ENCODE assay signal across 22 cellular contexts in the genomic region with DNA sequence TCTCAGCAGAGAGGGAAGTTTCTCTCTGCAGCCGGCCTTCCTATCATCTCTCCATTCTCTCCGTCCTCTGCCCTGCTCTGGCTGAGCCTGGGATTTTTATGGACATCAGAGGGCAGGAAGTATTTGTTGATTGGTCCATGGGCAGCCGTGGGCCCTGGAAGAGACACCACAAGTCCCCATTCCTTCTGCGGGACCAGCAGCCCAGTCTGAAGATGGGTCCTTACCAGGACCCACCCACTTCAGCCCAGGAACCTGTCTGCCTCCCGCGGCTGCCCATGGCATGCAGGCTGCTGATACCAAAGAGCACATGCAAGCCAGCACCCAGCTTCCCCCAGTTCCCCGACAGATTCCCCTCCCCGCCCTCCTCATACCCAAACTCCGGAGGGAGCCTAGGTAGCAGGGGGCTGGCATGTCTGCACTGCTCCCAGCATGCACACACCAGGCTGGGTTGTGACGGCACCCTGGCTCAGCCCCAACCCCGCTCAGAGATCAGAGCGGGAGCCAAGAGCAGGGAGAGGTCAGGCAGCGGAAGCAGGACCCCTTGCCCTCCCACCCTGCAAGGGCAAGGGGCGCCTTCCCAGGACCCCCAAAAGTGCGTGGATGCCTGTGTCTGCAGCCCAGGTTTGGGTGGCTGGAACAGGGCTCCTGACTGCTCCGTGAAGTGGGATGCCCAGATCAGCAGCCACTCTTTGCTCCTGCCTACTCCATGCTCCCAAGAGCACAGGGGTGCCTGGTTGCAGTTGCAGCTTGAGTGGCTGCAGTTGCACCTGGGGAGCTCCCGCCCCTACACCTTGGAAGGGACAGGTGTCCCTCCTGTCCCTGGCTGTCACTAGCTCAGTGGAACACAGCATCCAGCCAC.
DNase-seq lines count a peak whose midpoint lies in the region; ATAC-seq, FAIRE-seq and TF ChIP-seq lines count a peak whose summit lies in the region.
"Had no signal": no experiment of that assay in that cellular context is flagged by ENCODE, and none has a peak within 500 bp of the region (broad histone marks: within the 10 kb centered on the region; RNA-seq: fewer than 3 reads in every experiment).

No MANE protein-coding gene starts in this region.

- no peaks in the 10 kb centered on the region for H3K4me1 ChIP-seq in gastroesophageal sphincter
- no peaks in the 10 kb centered on the region for H3K4me1 ChIP-seq in aorta (ENCODE audit: control insufficient read depth in 1 of 2, insufficient read depth in 2 of 2, low read length in 2 of 2)
- H3K4me1 ChIP-seq: BLaER1 had no signal

- H3K4me3 ChIP-seq in gastroesophageal sphincter (no peak overlapping the region), aorta (ENCODE audit: low read length in 2 of 2) (no peak overlapping the region)
- H3K4me3 ChIP-seq: BLaER1 had no signal

- TF ChIP-seq POLR2A in gastroesophageal sphincter (IDR thresholded peaks at IDR 0.05) (no peak), H54 (IDR thresholded peaks at IDR 0.05; ENCODE audit: low read depth, low read length) (no peak)

- no peaks in the 10 kb centered on the region for H3K27me3 Mint-ChIP-seq in activated T-cell treated with anti-CD3 and anti-CD28 coated beads, Interleukin-2, amount 50 U/mL, for 72 hours (ENCODE audit: low read depth)
- H3K27me3 Mint-ChIP-seq: CD4-positive, alpha-beta T cell; IgD-negative memory B cell had no signal

- H3K27me3 ChIP-seq in gastroesophageal sphincter (no peaks in the 10 kb centered on the region), aorta (ENCODE audit: control insufficient read depth in 1 of 2, insufficient read depth in 2 of 2, low read length in 1 of 2) (no peaks in the 10 kb centered on the region)
- H3K27me3 ChIP-seq: BLaER1 had no signal

- no peak overlapping the region for H3K4me3 Mint-ChIP-seq in activated T-cell treated with anti-CD3 and anti-CD28 coated beads, Interleukin-2, amount 50 U/mL, for 72 hours
- H3K4me3 Mint-ChIP-seq: CD4-positive, alpha-beta T cell; IgD-negative memory B cell had no signal

- H3K9me3 Mint-ChIP-seq in activated T-cell treated with anti-CD3 and anti-CD28 coated beads, Interleukin-2, amount 50 U/mL, for 72 hours: peaks cover 5 to 8% of the 10 kb centered on the region in 2 donors

- DNase-seq in NCI-H146 (lab: John Stamatoyannopoulos, UW): peak; percentile 1
- DNase-seq in NCI-H146 treated with DMSO at 0.1 percent for 48 hours (lab: John Stamatoyannopoulos, UW; ENCODE audit: unreplicated experiment): no peak
- DNase-seq in omental fat pad (ENCODE audit: low spot score): no peak
- DNase-seq in aorta: peak; percentile 32 to 57
- DNase-seq in activated T-cell treated with anti-CD3 and anti-CD28 coated beads, Interleukin-2, amount 50 U/mL, for 72 hours: no peak
- DNase-seq in H54 (ENCODE audit: insufficient read length, low spot score): no peak
- DNase-seq: ACHN; CD4-positive, alpha-beta T cell; COR-L47; DMS 273 treated with DMSO at 0.1 percent for 48 hours; DMS79 treated with DMSO at 0.1 percent for 48 hours; NCI-H187; NCI-H446; NCI-H526; Right ventricle myocardium superior had no signal

- H3K27ac ChIP-seq in gastroesophageal sphincter: no peak overlapping the region
- no peak overlapping the region for H3K27ac ChIP-seq in aorta (ENCODE audit: low read depth in 1 of 2, low read length in 2 of 2)
- H3K27ac ChIP-seq: 22Rv1, BLaER1 had no signal

- TF ChIP-seq CTCF in gastroesophageal sphincter (IDR thresholded peaks at IDR 0.05) (no peak), omental fat pad (IDR thresholded peaks at IDR 0.05) (no peak)

- no peaks in the 10 kb centered on the region for H3K4me1 Mint-ChIP-seq in activated T-cell treated with anti-CD3 and anti-CD28 coated beads, Interleukin-2, amount 50 U/mL, for 72 hours (ENCODE audit: low read depth)
- H3K4me1 Mint-ChIP-seq: IgD-negative memory B cell had no signal

- no peaks in the 10 kb centered on the region for H3K9me3 ChIP-seq in gastroesophageal sphincter
- no peaks in the 10 kb centered on the region for H3K9me3 ChIP-seq in aorta (ENCODE audit: control insufficient read depth, low read length)
- H3K9me3 ChIP-seq: BLaER1 had no signal

- ATAC-seq in gastroesophageal sphincter: peak; percentile 25
- peak; percentile 23 for ATAC-seq in omental fat pad (ENCODE audit: low FRiP score)
- ATAC-seq in aorta (ENCODE audit: low FRiP score): peak; percentile 38
- ATAC-seq in activated T-cell treated with anti-CD3 and anti-CD28 coated beads, Interleukin-2, amount 50 U/mL, for 72 hours (replicated peaks in 1 of 2): no peak
- ATAC-seq in HG03521 (IDR thresholded peaks at IDR 0.05; ENCODE audit: unreplicated experiment): no peak
- ATAC-seq: HCT116 had no signal

- WGBS in gastroesophageal sphincter (ENCODE audit: low coverage in 1 of 2), 2 donors: 85 to 88% methylated on average over 2 of the region's 17 CpGs
- WGBS in aorta, 2 donors: 86 to 87% methylated on average over 17 of the region's 17 CpGs

- FAIRE-seq in H54 (lab: Jason Lieb, UNC): no peak
- FAIRE-seq: RCC 7860 had no signal

- intact Hi-C loops in aorta (cut with DNase I): no loop called here

- no peak for TF ChIP-seq EP300 in gastroesophageal sphincter (IDR thresholded peaks at IDR 0.05)

- H3K36me3 Mint-ChIP-seq in activated T-cell treated with anti-CD3 and anti-CD28 coated beads, Interleukin-2, amount 50 U/mL, for 72 hours (ENCODE audit: insufficient read depth in 2 of 2): no peaks in the 10 kb centered on the region
- H3K36me3 Mint-ChIP-seq: IgD-negative memory B cell had no signal

- no peak overlapping the region for H3K27ac Mint-ChIP-seq in activated T-cell treated with anti-CD3 and anti-CD28 coated beads, Interleukin-2, amount 50 U/mL, for 72 hours
- H3K27ac Mint-ChIP-seq: CD4-positive, alpha-beta T cell; IgD-negative memory B cell had no signal

- H3K36me3 ChIP-seq in gastroesophageal sphincter (no peaks in the 10 kb centered on the region), aorta (ENCODE audit: control insufficient read depth in 1 of 2, insufficient read depth in 2 of 2, low read length in 1 of 2) (no peaks in the 10 kb centered on the region)
- H3K36me3 ChIP-seq: BLaER1 had no signal

Comparison
In these comparisons a context has a peak if more than half of its experiments do, and no peak if none do; other contexts are left out.
1. DNase-seq: peak in NCI-H146 (single experiment) and aorta (2 of 2); none in NCI-H146 treated with DMSO at 0.1 percent for 48 hours (single experiment), omental fat pad (single experiment), activated T-cell treated with anti-CD3 and anti-CD28 coated beads, Interleukin-2, amount 50 U/mL, for 72 hours (0 of 2) and H54 (single experiment).
2. ATAC-seq: peak in gastroesophageal sphincter (single experiment), omental fat pad (single experiment) and aorta (single experiment); none in activated T-cell treated with anti-CD3 and anti-CD28 coated beads, Interleukin-2, amount 50 U/mL, for 72 hours (0 of 2) and HG03521 (single experiment).